17 cellular contexts compared by ENCODE assay signal in genomic region chr5:136809382-136809781, GRCh38.
"Had no signal": no experiment of that assay in that cellular context is flagged by ENCODE, and none has a peak within 500 bp of the region (broad histone marks: within the 10 kb centered on the region; RNA-seq: fewer than 3 reads in every experiment).

No MANE protein-coding gene starts in this region.

- H3K4me3 ChIP-seq: cardiac muscle cell, mucosa of descending colon, right atrium auricular region, suprapubic skin, transverse colon, uterus had no signal

- DNase-seq: activated CD4-positive, alpha-beta T cell treated with anti-CD3 and anti-CD28 coated beads for 1 hour; activated CD8-positive, alpha-beta memory T cell treated with anti-CD3 and anti-CD28 coated beads for 24 hours; activated effector memory CD4-positive, alpha-beta T cell treated with anti-CD3 and anti-CD28 coated beads, Interleukin-2, amount 50 U/mL, for 16 hours; activated naive CD4-positive, alpha-beta T cell treated with anti-CD3 and anti-CD28 coated beads, Interleukin-2, amount 50 U/mL, for 16 hours; activated T-cell treated with anti-CD3 and anti-CD28 coated beads, Interleukin-2, amount 50 U/mL, for 72 hours; effector memory CD8-positive, alpha-beta T cell; head of caudate nucleus; left ventricle myocardium superior; mucosa of descending colon; naive B cell; T-helper 2 cell; transverse colon; uterus had no signal

- H3K4me1 ChIP-seq: suprapubic skin, transverse colon, uterus had no signal

- ATAC-seq: activated T-cell treated with anti-CD3 and anti-CD28 coated beads, Interleukin-2, amount 50 U/mL, for 72 hours; effector memory CD8-positive, alpha-beta T cell; mucosa of descending colon had no signal

- H3K27ac ChIP-seq: cardiac muscle cell, suprapubic skin, transverse colon, uterus, VCaP had no signal

- H3K9me3 ChIP-seq: mucosa of descending colon, right atrium auricular region, suprapubic skin, transverse colon, uterus had no signal

- H3K27me3 ChIP-seq: cardiac muscle cell, right atrium auricular region, suprapubic skin, transverse colon, uterus had no signal

- H3K36me3 ChIP-seq: cardiac muscle cell, right atrium auricular region, suprapubic skin, transverse colon, uterus had no signal
